Comparison of ENCODE assay signal across 16 cellular contexts in genomic region chr21:31909153-31909771, GRCh38. TPM values are rescaled to one million over a fixed set of nuclear protein-coding genes. Genes with fewer than 3 reads are reported as not detected.
A peak's percentile ranks its signal among the peaks of the same experiment; 100 is the strongest.
DNase-seq lines count a peak whose midpoint lies in the region; ATAC-seq, FAIRE-seq and TF ChIP-seq lines count a peak whose summit lies in the region.
"Had no signal": no experiment of that assay in that cellular context is flagged by ENCODE, and none has a peak within 500 bp of the region (broad histone marks: within the 10 kb centered on the region; RNA-seq: fewer than 3 reads in every experiment).

No MANE protein-coding gene starts in this region.

- H4K5ac ChIP-seq in H1 (ENCODE audit: insufficient read length, low read depth, low read length), result peak overlapping the region; percentile 24

- TF ChIP-seq POLR2A in H1 (IDR thresholded peaks at IDR 0.05; ENCODE audit: control extremely low read depth in 1 of 2, low read depth in 2 of 2, low read length in 2 of 2) (no peak), Peyer's patch (IDR thresholded peaks at IDR 0.05) (no peak)

- no peak overlapping the region for H3K23ac ChIP-seq in H1 (ENCODE audit: insufficient read length)

- no peak overlapping the region for H4K8ac ChIP-seq in H1 (ENCODE audit: extremely low read depth, insufficient read depth, low read length)

- H3K23me2 ChIP-seq in H1 (ENCODE audit: low read depth, low read length), result peaks cover 5% of the 10 kb centered on the region; the same call in 1 of the 2 replicates

- H3K18ac ChIP-seq in H1 (ENCODE audit: extremely low read depth, low read length), result peak overlapping the region; percentile 51; the same call in 1 of the 2 replicates

- peak overlapping the region; percentile 96 for H3K27ac Mint-ChIP-seq in neural crest cell (ENCODE audit: unreplicated experiment)
- H3K27ac Mint-ChIP-seq in natural killer cell, result no peak overlapping the region
- H3K27ac Mint-ChIP-seq: activated naive CD4-positive, alpha-beta T cell treated with anti-CD3 and anti-CD28 coated beads, Interleukin-2, amount 50 U/mL, for 72 hours; CD8-positive, alpha-beta memory T cell had no signal

- H3K56ac ChIP-seq in H1 (replicated peaks; ENCODE audit: insufficient read length, low read depth, low read length), result no peak overlapping the region

- H3K27me3 Mint-ChIP-seq in neural crest cell (ENCODE audit: low read depth) (no peaks in the 10 kb centered on the region), natural killer cell (ENCODE audit: low read depth in 2 of 2) (peaks cover 23 to 42% of the 10 kb centered on the region in 2 donors)

- H2BK5ac ChIP-seq in H1 (ENCODE audit: low read depth, low read length), result peak overlapping the region; percentile 84; the same call in 1 of the 2 replicates

- H2AFZ ChIP-seq in H1 (ENCODE audit: low read length), result no peak overlapping the region

- H3K36me3 ChIP-seq in HUES48 (ENCODE audit: control insufficient read depth, insufficient read depth, low read length), result no peaks in the 10 kb centered on the region
- no peaks in the 10 kb centered on the region for H3K36me3 ChIP-seq in H1 (ENCODE audit: control insufficient read depth in 2 of 4, insufficient read depth in 4 of 4, low read length in 3 of 4)
- H3K36me3 ChIP-seq in Peyer's patch, result no peaks in the 10 kb centered on the region

- no peak for TF ChIP-seq RAD21 in H1 (IDR thresholded peaks at IDR 0.05 in 1 of 2, conservative IDR thresholded peaks at IDR 0.05 in 1 of 2; ENCODE audit: low read depth in 2 of 2, low read length in 2 of 2)

- H2BK12ac ChIP-seq in H1 (ENCODE audit: low read depth, low read length), result 0 out of 2 replicates have a peak overlapping the region, but pooled peaks have one; percentile 50

- DNase-seq in AG10803 (ENCODE audit: low read depth) (peak; percentile 31), H1 (ENCODE audit: low read depth in 1 of 2, low spot score in 2 of 2) (no peak), neural crest cell (ENCODE audit: low read depth, low spot score) (no peak), left colon (no peak), natural killer cell (no peak), Peyer's patch (no peak)
- DNase-seq: CD8-positive, alpha-beta memory T cell; effector memory CD4-positive, alpha-beta T cell; left ventricle myocardium superior; NCI-H187; NCI-H524 treated with DMSO at 0.1 percent for 48 hours; right cardiac atrium had no signal

- 14% methylated on average over 11 of the region's 11 CpGs; no CpG with 5 or more reads in 1 of the 2 experiments for WGBS in H1 (ENCODE audit: extremely low coverage in 1 of 2, insufficient coverage in 1 of 2, insufficient read length in 1 of 2, insufficient replicate concordance in 2 of 2, low coverage in 1 of 2, low lambda C conversion rate in 2 of 2, missing lambda C conversion rate in 1 of 2), 2 experiments

- FAIRE-seq in H1 (lab: Jason Lieb, UNC), result peak; percentile 62
- FAIRE-seq: GM12891 had no signal

- H3K27ac ChIP-seq in HUES48 (ENCODE audit: low read depth, low read length) (peak overlapping the region; percentile 92), H1 (ENCODE audit: low read depth, low read length) (peak overlapping the region; percentile 57; the same call in 1 of the 2 replicates), Peyer's patch (no peak overlapping the region)

- intact Hi-C loops in left colon (cut with DNase I, micrococcal nuclease), result no loop called here
- intact Hi-C loops in natural killer cell (cut with micrococcal nuclease), result no loop called here

- ATAC-seq in left colon, result no peak
- ATAC-seq in HG03457 (IDR thresholded peaks at IDR 0.05; ENCODE audit: unreplicated experiment), result no peak
- no peak for ATAC-seq in natural killer cell
- ATAC-seq: activated naive CD4-positive, alpha-beta T cell treated with anti-CD3 and anti-CD28 coated beads, Interleukin-2, amount 50 U/mL, for 72 hours; left ventricle myocardium superior had no signal

- no peak for TF ChIP-seq EP300 in H1 (IDR thresholded peaks at IDR 0.05; ENCODE audit: borderline replicate concordance in 1 of 2, low read depth in 2 of 2, low read length in 2 of 2)

- peaks cover 8% of the 10 kb centered on the region for H3K36me3 Mint-ChIP-seq in neural crest cell (ENCODE audit: low read depth)
- no peaks in the 10 kb centered on the region for H3K36me3 Mint-ChIP-seq in natural killer cell
- H3K36me3 Mint-ChIP-seq: activated naive CD4-positive, alpha-beta T cell treated with anti-CD3 and anti-CD28 coated beads, Interleukin-2, amount 50 U/mL, for 72 hours; CD8-positive, alpha-beta memory T cell had no signal

- no peak for TF ChIP-seq CTCF in AG10803 (conservative IDR thresholded peaks at IDR 0.05; ENCODE audit: low read length)
- TF ChIP-seq CTCF in H1 (IDR thresholded peaks at IDR 0.05; ENCODE audit: control extremely low read depth in 1 of 3, insufficient read depth in 1 of 3, low read depth in 1 of 3, low read length in 3 of 3), result no peak
- TF ChIP-seq CTCF in neural crest cell (conservative IDR thresholded peaks at IDR 0.05), result peak; percentile 31
- TF ChIP-seq CTCF in natural killer cell (IDR thresholded peaks at IDR 0.05), result no peak
- TF ChIP-seq CTCF in Peyer's patch (IDR thresholded peaks at IDR 0.05), result no peak

- CTCF ChIA-PET in H1 (lab: Charles Lee; ENCODE audit: partially characterized antibody), result no interaction called here

- no peaks in the 10 kb centered on the region for H3K79me1 ChIP-seq in H1 (ENCODE audit: low read depth, low read length)

- peak overlapping the region; percentile 54 for H4K91ac ChIP-seq in H1 (replicated peaks; ENCODE audit: insufficient read length, low read length)

- POLR2A ChIA-PET in H1 (lab: Charles Lee; ENCODE audit: partially characterized antibody), result interaction anchor here (0.6 to 0.7 kb wide), 3 partner anchors 35 to 46 kb away, joined by 3 read pairs; no protein-coding TSS in a partner anchor

- H3K4me1 Mint-ChIP-seq in neural crest cell (peaks cover 90% of the 10 kb centered on the region), natural killer cell (no peaks in the 10 kb centered on the region)
- H3K4me1 Mint-ChIP-seq: CD8-positive, alpha-beta memory T cell had no signal

- H3K9me3 ChIP-seq in HUES48 (ENCODE audit: control insufficient read depth, insufficient read depth, low read length) (no peaks in the 10 kb centered on the region), H1 (ENCODE audit: insufficient read depth in 2 of 2, low read depth in 1 of 2, low read length in 1 of 2) (no peaks in the 10 kb centered on the region), Peyer's patch (no peaks in the 10 kb centered on the region)

- H3K27me3 ChIP-seq in HUES48 (ENCODE audit: control insufficient read depth, insufficient read depth, low read length) (no peaks in the 10 kb centered on the region), H1 (replicated peaks in 1 of 4; ENCODE audit: control insufficient read depth in 3 of 4, extremely low read depth in 1 of 4, insufficient read depth in 3 of 4, low read length in 3 of 4) (no peaks in the 10 kb centered on the region), Peyer's patch (no peaks in the 10 kb centered on the region)

- H3K4ac ChIP-seq in H1 (replicated peaks; ENCODE audit: insufficient read length, low read depth, low read length), result no peak overlapping the region

- no peaks in the 10 kb centered on the region for H4K20me1 ChIP-seq in H1 (replicated peaks in 1 of 2; ENCODE audit: control insufficient read depth in 1 of 2, insufficient read depth in 2 of 2, low read length in 2 of 2)

- H3K4me3 ChIP-seq in AG10803 (ENCODE audit: low read length) (no peak overlapping the region), HUES48 (ENCODE audit: low read depth, low read length) (peak overlapping the region; percentile 35), H1 (ENCODE audit: extremely low read depth in 1 of 4, insufficient read depth in 2 of 4, low read depth in 3 of 4, low read length in 4 of 4) (peak overlapping the region in 3 of 4 experiments; percentile 11 to 46 (median 32); a peak in 5 of 8 replicates), Peyer's patch (no peak overlapping the region)

- peak overlapping the region; percentile 46; the same call in 1 of the 2 replicates for H2BK15ac ChIP-seq in H1 (ENCODE audit: low read length)

- H3K4me3 Mint-ChIP-seq in neural crest cell (peak overlapping the region; percentile 77), natural killer cell (no peak overlapping the region)
- H3K4me3 Mint-ChIP-seq: CD8-positive, alpha-beta memory T cell had no signal

- peak overlapping the region; percentile 59 for H2BK120ac ChIP-seq in H1 (replicated peaks; ENCODE audit: low read depth, low read length)

- H3K9ac ChIP-seq in HUES48 (ENCODE audit: low read depth, low read length) (peak overlapping the region; percentile 27; the same call in 1 of the 2 replicates), H1 (replicated peaks in 1 of 4; ENCODE audit: extremely low read depth in 1 of 4, low read depth in 3 of 4, low read length in 3 of 4) (0 out of 7 replicates have a peak overlapping the region, but pooled peaks of 1 of the 4 experiments have one; percentile 24)

- H3K4me1 ChIP-seq in HUES48 (ENCODE audit: control insufficient read depth, insufficient read depth, low read length), result peaks cover 52% of the 10 kb centered on the region
- peaks cover 12 to 31% (median 22%) of the 10 kb centered on the region in 4 experiments for H3K4me1 ChIP-seq in H1 (replicated peaks in 1 of 4; ENCODE audit: control insufficient read depth in 3 of 4, insufficient read depth in 4 of 4, low read length in 3 of 4)
- H3K4me1 ChIP-seq in Peyer's patch, result peaks cover 0 to 8% (median 0%) of the 10 kb centered on the region in 4 donors

- H3K9me3 Mint-ChIP-seq in neural crest cell, result no peaks in the 10 kb centered on the region
- H3K9me3 Mint-ChIP-seq in natural killer cell, result no peaks in the 10 kb centered on the region
- H3K9me3 Mint-ChIP-seq: activated naive CD4-positive, alpha-beta T cell treated with anti-CD3 and anti-CD28 coated beads, Interleukin-2, amount 50 U/mL, for 72 hours had no signal

- peak overlapping the region; percentile 90 for H2BK20ac ChIP-seq in H1 (ENCODE audit: low read length)

- no peak overlapping the region for H3K14ac ChIP-seq in H1 (ENCODE audit: insufficient read length)

- peak overlapping the region; percentile 59 to 79 for H3K4me2 ChIP-seq in H1 (ENCODE audit: insufficient read depth in 1 of 2, low read depth in 2 of 2, low read length in 2 of 2)

- H3K79me2 ChIP-seq in H1 (ENCODE audit: control insufficient read depth in 1 of 2, insufficient read depth in 2 of 2, low read length in 2 of 2), result peaks cover 0 to 5% of the 10 kb centered on the region in 2 experiments; a peak in 1 of 4 replicates

- H2AK5ac ChIP-seq in H1 (ENCODE audit: low read depth, low read length), result no peak overlapping the region

RNA-seq across cellular contexts. Expression of gene HUNK, which starts 36.4 kb away (rescaled TPM):
- total RNA-seq in H1 (2021; fragmentation: NEBNext Ultra II Directional; extraction: Animal tissue kit (Norgen Biotek cat#: 25700)), result 10.2 and 16.7 TPM in 2 replicates
- polyA plus RNA-seq in H1 (2011; rRNA removed), result 1.9 and 2.6 TPM in 2 replicates
- 3.1 TPM for polyA plus RNA-seq in H1 (2011; cell fraction: cytosol; rRNA removed)
- 3.9 TPM for polyA plus RNA-seq in H1 (2011; cell fraction: nucleus; rRNA removed)
- 3.4 to 5.2 TPM (median 4.6 TPM) in 4 replicates for polyA plus RNA-seq in H1 (2012, experiment 1 of 2)
- 1.9 TPM for polyA plus RNA-seq in H1 (2012, experiment 2 of 2)
- 3.2 TPM for polyA plus RNA-seq in H1 (2013, experiment 1 of 2)
- polyA plus RNA-seq in H1 (2013, experiment 2 of 2), result 3.0 TPM
- polyA minus RNA-seq in H1 (2011; rRNA and poly(A)+ RNA removed), result 4.3 and 6.1 TPM in 2 replicates
- 3.5 TPM for polyA minus RNA-seq in H1 (2011; cell fraction: cytosol; rRNA and poly(A)+ RNA removed)
- polyA minus RNA-seq in H1 (2011; cell fraction: nucleus; rRNA and poly(A)+ RNA removed), result 3.7 TPM
- 29.1 and 39.6 TPM in 2 replicates for total RNA-seq in neural crest cell
- 1 to 10 TPM; 7.1 to 9.0 TPM for total RNA-seq in left colon
- total RNA-seq in natural killer cell, result not detected
- total RNA-seq in Peyer's patch, result 1 to 10 TPM; 1.6 to 7.0 (median 3.4) TPM

Comparison
In these comparisons a context has a peak if more than half of its experiments do, and no peak if none do; other contexts are left out.
1. H3K4me3 ChIP-seq: peak in HUES48 (single experiment) and H1 (3 of 4); none in AG10803 (single experiment) and Peyer's patch (0 of 4).
2. H3K27ac ChIP-seq: peak in HUES48 (single experiment) and H1 (single experiment); none in Peyer's patch (0 of 4).